13 cellular contexts compared by ENCODE assay signal in genomic region chr5:80711216-80711615, GRCh38.
"Had no signal": no experiment of that assay in that cellular context is flagged by ENCODE, and none has a peak within 500 bp of the region (broad histone marks: within the 10 kb centered on the region; RNA-seq: fewer than 3 reads in every experiment).

No MANE protein-coding gene starts in this region.

- H3K27ac ChIP-seq: body of pancreas, colonic mucosa had no signal

- H3K9me3 Mint-ChIP-seq: activated naive CD4-positive, alpha-beta T cell treated with anti-CD3 and anti-CD28 coated beads, Interleukin-2, amount 50 U/mL, for 24 hours had no signal

- H3K4me1 Mint-ChIP-seq: activated naive CD4-positive, alpha-beta T cell treated with anti-CD3 and anti-CD28 coated beads, Interleukin-2, amount 50 U/mL, for 24 hours had no signal

- H3K36me3 ChIP-seq: colonic mucosa had no signal

- DNase-seq: activated effector memory CD4-positive, alpha-beta T cell treated with Interleukin-2 at 50 U/mL for 16 hours; body of pancreas; central memory CD4-positive, alpha-beta T cell; colonic mucosa; left colon; midbrain; stimulated activated CD4-positive, alpha-beta T cell treated with anti-CD3 and anti-CD28 coated beads, Interleukin-1b, Interleukin-23, amount 100 ng/mL, for 48 hours had no signal

- H3K27me3 Mint-ChIP-seq: activated CD4-positive, alpha-beta T cell treated with anti-CD3 and anti-CD28 coated beads for 36 hours; activated naive CD4-positive, alpha-beta T cell treated with anti-CD3 and anti-CD28 coated beads, Interleukin-2, amount 50 U/mL, for 24 hours had no signal

- H3K4me3 Mint-ChIP-seq: activated CD4-positive, alpha-beta T cell treated with anti-CD3 and anti-CD28 coated beads for 36 hours; activated naive CD4-positive, alpha-beta T cell treated with anti-CD3 and anti-CD28 coated beads, Interleukin-2, amount 50 U/mL, for 24 hours had no signal

- H3K27ac Mint-ChIP-seq: activated CD4-positive, alpha-beta T cell treated with anti-CD3 and anti-CD28 coated beads for 36 hours; activated naive CD4-positive, alpha-beta T cell treated with anti-CD3 and anti-CD28 coated beads, Interleukin-2, amount 50 U/mL, for 24 hours had no signal

- H3K4me1 ChIP-seq: colonic mucosa had no signal

- H3K27me3 ChIP-seq: body of pancreas, colonic mucosa had no signal

- H3K9me3 ChIP-seq: body of pancreas, colonic mucosa had no signal

- ATAC-seq: activated CD4-positive, alpha-beta T cell treated with anti-CD3 and anti-CD28 coated beads for 36 hours; body of pancreas; esophagus mucosa had no signal

- FAIRE-seq: islet of Langerhans, urothelium cell line had no signal

- H3K4me3 ChIP-seq: body of pancreas, colonic mucosa, lung had no signal
